ENCODE assay signal across 13 cellular contexts in genomic region chr17:69538795-69539194, GRCh38.
"Had no signal": no experiment of that assay in that cellular context is flagged by ENCODE, and none has a peak within 500 bp of the region (broad histone marks: within the 10 kb centered on the region; RNA-seq: fewer than 3 reads in every experiment).

No MANE protein-coding gene starts in this region.

- H3K9me3 Mint-ChIP-seq: central memory CD8-positive, alpha-beta T cell; natural killer cell treated with Interleukin-12 subunit alpha and Interleukin-12 subunit beta and Interleukin-15 and Interleukin-18, amount 100 ng/mL, for 72 hours; stimulated activated memory B cell treated with anti-CD40 and anti-IgM and Interleukin-4, amounts not matched to agents 10 μg/mL and 1 μg/mL and 100 μg/mL, for 72 hours had no signal

- H3K36me3 ChIP-seq: brain microvascular endothelial cell, pancreas had no signal

- H3K27ac ChIP-seq: brain microvascular endothelial cell, neutrophil, pancreas, VCaP had no signal

- H3K27ac Mint-ChIP-seq: natural killer cell treated with Interleukin-12 subunit alpha and Interleukin-12 subunit beta and Interleukin-15 and Interleukin-18, amount 100 ng/mL, for 72 hours; stimulated activated memory B cell treated with anti-CD40 and anti-IgM and Interleukin-4, amounts not matched to agents 10 μg/mL and 1 μg/mL and 100 μg/mL, for 72 hours had no signal

- H3K4me3 ChIP-seq: pancreas had no signal

- FAIRE-seq: pancreas had no signal

- H3K4me1 Mint-ChIP-seq: central memory CD8-positive, alpha-beta T cell; stimulated activated memory B cell treated with anti-CD40 and anti-IgM and Interleukin-4, amounts not matched to agents 10 μg/mL and 1 μg/mL and 100 μg/mL, for 72 hours had no signal

- H3K9me3 ChIP-seq: neutrophil, pancreas had no signal

- H3K36me3 Mint-ChIP-seq: natural killer cell treated with Interleukin-12 subunit alpha and Interleukin-12 subunit beta and Interleukin-15 and Interleukin-18, amount 100 ng/mL, for 72 hours had no signal

- H3K4me3 Mint-ChIP-seq: central memory CD8-positive, alpha-beta T cell; natural killer cell treated with Interleukin-12 subunit alpha and Interleukin-12 subunit beta and Interleukin-15 and Interleukin-18, amount 100 ng/mL, for 72 hours; stimulated activated memory B cell treated with anti-CD40 and anti-IgM and Interleukin-4, amounts not matched to agents 10 μg/mL and 1 μg/mL and 100 μg/mL, for 72 hours had no signal

- DNase-seq: activated naive CD4-positive, alpha-beta T cell; anterior cingulate cortex; brain microvascular endothelial cell; cortex of kidney; left cardiac atrium; pancreas; stimulated activated CD4-positive, alpha-beta T cell treated with anti-CD3 and anti-CD28 coated beads, Interleukin-4, amount 100 ng/mL, for 4 hours; T-helper 2 cell had no signal

- H3K27me3 ChIP-seq: brain microvascular endothelial cell, neutrophil, pancreas had no signal

- H3K4me1 ChIP-seq: pancreas had no signal

- H3K27me3 Mint-ChIP-seq: central memory CD8-positive, alpha-beta T cell; natural killer cell treated with Interleukin-12 subunit alpha and Interleukin-12 subunit beta and Interleukin-15 and Interleukin-18, amount 100 ng/mL, for 72 hours; stimulated activated memory B cell treated with anti-CD40 and anti-IgM and Interleukin-4, amounts not matched to agents 10 μg/mL and 1 μg/mL and 100 μg/mL, for 72 hours had no signal
